22 cellular contexts compared by ENCODE assay signal in the genomic region with DNA sequence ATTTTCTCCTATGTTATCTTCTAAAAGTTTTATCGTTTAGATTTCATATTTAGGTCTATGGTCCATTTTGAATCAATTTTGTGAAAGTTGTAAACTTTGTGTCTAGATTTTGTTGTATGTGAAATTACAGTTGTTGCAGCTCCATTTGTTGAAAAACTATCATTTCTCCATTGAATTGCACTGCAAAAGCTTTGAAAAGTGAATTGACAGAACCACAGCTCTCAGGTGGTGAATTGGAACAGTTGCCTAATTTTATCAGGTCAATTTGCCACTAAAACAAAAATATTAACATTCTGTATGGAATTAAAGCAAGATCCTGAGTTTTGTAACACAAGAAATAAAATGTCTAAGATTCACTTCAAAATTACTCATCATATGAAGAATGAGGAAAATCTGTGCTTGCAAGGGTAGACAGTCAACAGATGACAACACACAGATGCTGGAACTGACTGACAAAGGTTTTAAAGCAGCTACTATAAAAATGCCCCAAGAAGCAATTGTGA.
"Had no signal": no experiment of that assay in that cellular context is flagged by ENCODE, and none has a peak within 500 bp of the region (broad histone marks: within the 10 kb centered on the region; RNA-seq: fewer than 3 reads in every experiment).

No MANE protein-coding gene starts in this region.

- H3K4me3 ChIP-seq: hepatocyte, left ventricle myocardium inferior, lung, mucosa of descending colon, ovary, right atrium auricular region, right lobe of liver, spleen, tibial nerve, uterus had no signal

- H3K4me1 ChIP-seq: left ventricle myocardium inferior, right atrium auricular region, right lobe of liver, spleen, tibial nerve, uterus had no signal

- H3K27me3 ChIP-seq: hepatocyte, ovary, right atrium auricular region, right lobe of liver, spleen, tibial nerve, uterus had no signal

- ATAC-seq: mucosa of descending colon; naive thymus-derived CD4-positive, alpha-beta T cell; natural killer cell treated with Interleukin-12 subunit alpha and Interleukin-12 subunit beta and Interleukin-15 and Interleukin-18, amount 100 ng/mL, for 72 hours; right lobe of liver; stimulated activated memory B cell treated with anti-CD40 and anti-IgM and Interleukin-4, amounts not matched to agents 10 μg/mL and 1 μg/mL and 100 μg/mL, for 72 hours; stimulated activated naive CD8-positive, alpha-beta T cell treated with anti-CD3 and anti-CD28 coated beads, Interleukin-15, amount 100 ng/mL, for 72 hours had no signal

- H3K9me3 Mint-ChIP-seq: type B pancreatic cell had no signal

- H3K4me2 ChIP-seq: hepatocyte had no signal

- H3K36me3 ChIP-seq: left ventricle myocardium inferior, ovary, right atrium auricular region, right lobe of liver, spleen, tibial nerve, uterus had no signal

- H3K27ac Mint-ChIP-seq: naive thymus-derived CD4-positive, alpha-beta T cell; natural killer cell treated with Interleukin-12 subunit alpha and Interleukin-12 subunit beta and Interleukin-15 and Interleukin-18, amount 100 ng/mL, for 72 hours; progenitor cell of endocrine pancreas; stimulated activated memory B cell treated with anti-CD40 and anti-IgM and Interleukin-4, amounts not matched to agents 10 μg/mL and 1 μg/mL and 100 μg/mL, for 72 hours; stimulated activated naive CD8-positive, alpha-beta T cell treated with anti-CD3 and anti-CD28 coated beads, Interleukin-15, amount 100 ng/mL, for 72 hours; type B pancreatic cell had no signal

- DNase-seq: islet precursor cell; left ventricle myocardium inferior; midbrain; mucosa of descending colon; naive thymus-derived CD4-positive, alpha-beta T cell; ovary; right lobe of liver; small intestine; spleen; stimulated activated CD4-positive, alpha-beta T cell treated with anti-CD3 and anti-CD28 coated beads, Interleukin-4, amount 100 ng/mL, for 24 hours; stimulated activated naive CD4-positive, alpha-beta T cell treated with Interleukin-2 at 50 U/mL for 16 hours; stimulated activated naive CD8-positive, alpha-beta T cell treated with anti-CD3 and anti-CD28 coated beads, Interleukin-15, amount 100 ng/mL, for 72 hours; substantia nigra; uterus had no signal

- H3K4me3 Mint-ChIP-seq: naive thymus-derived CD4-positive, alpha-beta T cell; natural killer cell treated with Interleukin-12 subunit alpha and Interleukin-12 subunit beta and Interleukin-15 and Interleukin-18, amount 100 ng/mL, for 72 hours; stimulated activated memory B cell treated with anti-CD40 and anti-IgM and Interleukin-4, amounts not matched to agents 10 μg/mL and 1 μg/mL and 100 μg/mL, for 72 hours; stimulated activated naive CD8-positive, alpha-beta T cell treated with anti-CD3 and anti-CD28 coated beads, Interleukin-15, amount 100 ng/mL, for 72 hours; type B pancreatic cell had no signal

- H3K9me3 ChIP-seq: left ventricle myocardium inferior, ovary, right atrium auricular region, right lobe of liver, tibial nerve, uterus had no signal

- H3K4me1 Mint-ChIP-seq: naive thymus-derived CD4-positive, alpha-beta T cell; stimulated activated memory B cell treated with anti-CD40 and anti-IgM and Interleukin-4, amounts not matched to agents 10 μg/mL and 1 μg/mL and 100 μg/mL, for 72 hours; stimulated activated naive CD8-positive, alpha-beta T cell treated with anti-CD3 and anti-CD28 coated beads, Interleukin-15, amount 100 ng/mL, for 72 hours had no signal

- FAIRE-seq: small intestine had no signal

- H3K27ac ChIP-seq: hepatocyte, left ventricle myocardium inferior, ovary, right atrium auricular region, right lobe of liver, spleen, tibial nerve, uterus had no signal

- H3K79me2 ChIP-seq: hepatocyte had no signal

- H2AFZ ChIP-seq: hepatocyte had no signal

- H3K36me3 Mint-ChIP-seq: naive thymus-derived CD4-positive, alpha-beta T cell; natural killer cell treated with Interleukin-12 subunit alpha and Interleukin-12 subunit beta and Interleukin-15 and Interleukin-18, amount 100 ng/mL, for 72 hours; stimulated activated memory B cell treated with anti-CD40 and anti-IgM and Interleukin-4, amounts not matched to agents 10 μg/mL and 1 μg/mL and 100 μg/mL, for 72 hours; type B pancreatic cell had no signal

- H3K27me3 Mint-ChIP-seq: naive thymus-derived CD4-positive, alpha-beta T cell; natural killer cell treated with Interleukin-12 subunit alpha and Interleukin-12 subunit beta and Interleukin-15 and Interleukin-18, amount 100 ng/mL, for 72 hours; stimulated activated memory B cell treated with anti-CD40 and anti-IgM and Interleukin-4, amounts not matched to agents 10 μg/mL and 1 μg/mL and 100 μg/mL, for 72 hours; stimulated activated naive CD8-positive, alpha-beta T cell treated with anti-CD3 and anti-CD28 coated beads, Interleukin-15, amount 100 ng/mL, for 72 hours had no signal
